Comparison of ENCODE assay signal across 12 cellular contexts in the genomic region with DNA sequence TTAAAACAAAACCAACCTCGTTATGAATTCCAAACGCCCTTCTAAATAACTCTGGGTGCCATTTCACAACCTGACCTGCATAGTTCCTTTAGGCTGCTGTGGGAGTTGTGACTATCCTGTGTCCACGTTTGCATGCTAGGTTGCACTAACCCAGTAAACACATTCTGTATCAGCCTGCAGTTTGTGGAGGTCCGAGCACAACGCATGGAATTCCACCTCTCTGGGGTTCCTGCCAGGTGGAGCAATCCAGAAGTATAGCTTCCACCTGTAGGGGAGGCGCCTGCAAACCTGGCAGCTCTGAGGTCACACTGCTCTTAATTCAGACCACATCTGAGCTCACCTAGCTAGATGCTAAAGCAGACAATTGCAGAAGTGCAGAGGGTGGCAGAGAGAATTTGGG. TPM values are rescaled to one million over a fixed set of nuclear protein-coding genes. Genes with fewer than 3 reads are reported as not detected.
A peak's percentile ranks its signal among the peaks of the same experiment; 100 is the strongest.
DNase-seq lines count a peak whose midpoint lies in the region; ATAC-seq and TF ChIP-seq lines count a peak whose summit lies in the region.
"Had no signal": no experiment of that assay in that cellular context is flagged by ENCODE, and none has a peak within 500 bp of the region (broad histone marks: within the 10 kb centered on the region; RNA-seq: fewer than 3 reads in every experiment).

No MANE protein-coding gene starts in this region.

- H3K9ac ChIP-seq in OCI-LY3 (ENCODE audit: low read length), result peak overlapping the region; percentile 57; the same call in 1 of the 2 replicates
- H3K9ac ChIP-seq: SK-N-SH had no signal

- peaks cover 61% of the 10 kb centered on the region for H3K4me1 ChIP-seq in left ventricle myocardium inferior
- H3K4me1 ChIP-seq in OCI-LY3 (ENCODE audit: low read length), result peaks cover 43% of the 10 kb centered on the region

- H3K9me3 Mint-ChIP-seq in effector memory CD8-positive, alpha-beta T cell, result no peaks in the 10 kb centered on the region

- H3K9me3 ChIP-seq in left ventricle myocardium inferior (replicated peaks), result no peaks in the 10 kb centered on the region
- H3K9me3 ChIP-seq in OCI-LY3 (ENCODE audit: insufficient read depth, low read length), result no peaks in the 10 kb centered on the region
- H3K9me3 ChIP-seq: SK-N-SH had no signal

- no peak for DNase-seq in left ventricle myocardium inferior
- no peak for DNase-seq in Right ventricle myocardium superior
- no peak for DNase-seq in effector memory CD8-positive, alpha-beta T cell
- no peak for DNase-seq in NCI-H748 treated with DMSO at 0.1 percent for 48 hours (lab: John Stamatoyannopoulos, UW)
- DNase-seq in DMS114 treated with DMSO at 0.1 percent for 48 hours (lab: John Stamatoyannopoulos, UW; ENCODE audit: unreplicated experiment), result no peak
- DNase-seq: left ventricle myocardium superior, NCI-H1105 treated with DMSO at 0.1 percent for 48 hours, NCI-H82, SK-N-SH had no signal

- H3K27me3 Mint-ChIP-seq in effector memory CD8-positive, alpha-beta T cell, result peaks cover 0 to 5% of the 10 kb centered on the region in 2 donors

- peak overlapping the region; percentile 61; the same call in 1 of the 2 replicates for H2AFZ ChIP-seq in OCI-LY3 (ENCODE audit: low read depth, low read length)

- H3K4me1 Mint-ChIP-seq in effector memory CD8-positive, alpha-beta T cell (ENCODE audit: low read depth in 2 of 2), result peaks cover 10 to 19% of the 10 kb centered on the region in 2 donors

- H3K27ac Mint-ChIP-seq in effector memory CD8-positive, alpha-beta T cell, result peak overlapping the region; percentile 74 to 76

- H3K27ac ChIP-seq in left ventricle myocardium inferior (replicated peaks) (peak overlapping the region; percentile 74), OCI-LY3 (ENCODE audit: low read length) (peak overlapping the region; percentile 87)

- H4K20me1 ChIP-seq in OCI-LY3 (ENCODE audit: insufficient read depth, low read length), result no peaks in the 10 kb centered on the region

- no peak for ATAC-seq in Right ventricle myocardium superior (ENCODE audit: poor library complexity)
- ATAC-seq in effector memory CD8-positive, alpha-beta T cell (replicated peaks), result no peak
- ATAC-seq in HG03460 (IDR thresholded peaks at IDR 0.05; ENCODE audit: unreplicated experiment), result no peak
- ATAC-seq in GM21528 (IDR thresholded peaks at IDR 0.05; ENCODE audit: low FRiP score, unreplicated experiment), result no peak
- ATAC-seq: left ventricle myocardium superior had no signal

- peaks cover 5% of the 10 kb centered on the region for H3K36me3 Mint-ChIP-seq in effector memory CD8-positive, alpha-beta T cell (ENCODE audit: insufficient read depth)

- H3K79me2 ChIP-seq in OCI-LY3 (ENCODE audit: low read length), result no peaks in the 10 kb centered on the region

- peak overlapping the region; percentile 69 for H3K4me2 ChIP-seq in OCI-LY3 (ENCODE audit: low read length)
- H3K4me2 ChIP-seq: SK-N-SH had no signal

- H3K4me3 Mint-ChIP-seq in effector memory CD8-positive, alpha-beta T cell, result peak overlapping the region; percentile 53 to 57

- H3K36me3 ChIP-seq in left ventricle myocardium inferior, result no peaks in the 10 kb centered on the region
- H3K36me3 ChIP-seq in OCI-LY3 (replicated peaks; ENCODE audit: low read depth, low read length), result no peaks in the 10 kb centered on the region

- H3K4me3 ChIP-seq in left ventricle myocardium inferior (no peak overlapping the region), OCI-LY3 (ENCODE audit: low read length) (peak overlapping the region; percentile 43; the same call in 1 of the 2 replicates)

- intact Hi-C loops in left ventricle myocardium inferior (cut with micrococcal nuclease), result no loop called here
- intact Hi-C loops in Right ventricle myocardium superior (cut with DNase I), result loop anchor here (10.0 kb wide), 1 partner anchor 52 kb away; no protein-coding TSS in a partner anchor

- TF ChIP-seq CTCF in left ventricle myocardium inferior (IDR thresholded peaks at IDR 0.05; ENCODE audit: borderline replicate concordance), result no peak
- TF ChIP-seq CTCF in OCI-LY3 (IDR thresholded peaks at IDR 0.05; ENCODE audit: low read depth, low read length), result no peak

- no peaks in the 10 kb centered on the region for H3K27me3 ChIP-seq in left ventricle myocardium inferior (ENCODE audit: low read depth)
- H3K27me3 ChIP-seq in OCI-LY3 (ENCODE audit: low read depth, low read length), result no peaks in the 10 kb centered on the region

RNA-seq across cellular contexts. Expression of a gene that starts 57.2 kb away (rescaled TPM):
- 35.7 TPM for total RNA-seq in left ventricle myocardium inferior
- 26.6 TPM for total RNA-seq in Right ventricle myocardium superior
